Comparison of ENCODE assay signal across 10 cellular contexts in the genomic region with DNA sequence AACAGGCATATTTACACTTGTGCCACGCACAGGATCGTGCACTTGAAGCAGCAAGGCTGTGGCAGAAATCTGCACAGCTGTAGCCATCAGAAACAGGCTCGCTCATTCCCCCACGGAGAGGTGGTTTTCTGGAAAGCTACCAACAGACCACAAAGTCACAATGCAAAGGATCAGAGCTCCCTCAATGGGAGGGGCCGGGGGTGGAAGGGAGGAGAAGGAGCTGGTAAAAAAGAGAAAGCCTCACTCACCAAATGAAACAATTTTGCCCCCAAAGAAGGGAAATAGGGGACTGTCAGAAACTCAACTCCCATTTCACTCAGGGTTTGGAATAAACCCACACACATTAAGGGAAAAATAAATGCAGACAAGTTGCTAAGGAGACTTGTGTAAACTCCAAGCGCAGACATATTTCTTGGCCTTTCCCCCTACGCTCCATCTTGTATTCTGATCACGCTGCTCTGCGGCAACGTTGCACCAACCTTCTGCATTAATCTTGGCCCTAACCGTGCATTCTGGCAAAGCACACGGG. TPM values are rescaled to one million over a fixed set of nuclear protein-coding genes. Genes with fewer than 3 reads are reported as not detected.
DNase-seq lines count a peak whose midpoint lies in the region; ATAC-seq and TF ChIP-seq lines count a peak whose summit lies in the region.
"Had no signal": no experiment of that assay in that cellular context is flagged by ENCODE, and none has a peak within 500 bp of the region (broad histone marks: within the 10 kb centered on the region; RNA-seq: fewer than 3 reads in every experiment).

No MANE protein-coding gene starts in this region.

- DNase-seq in NCI-H748 (lab: John Stamatoyannopoulos, UW; ENCODE audit: unreplicated experiment) (peak; percentile 0), NCI-H748 treated with DMSO at 0.1 percent for 48 hours (lab: John Stamatoyannopoulos, UW) (no peak), mesendoderm (peak; percentile 17), aorta (no peak), trophoblast cell (no peak), OCI-LY7 (ENCODE audit: low spot score) (no peak), NCI-H1436 treated with DMSO at 0.1 percent for 48 hours (lab: John Stamatoyannopoulos, UW) (no peak)
- DNase-seq: immature natural killer cell had no signal

- CTCF ChIA-PET in OCI-LY7 (lab: Charles Lee; ENCODE audit: unreplicated experiment), result no interaction called here

- TF ChIP-seq CTCF in OCI-LY7 (conservative IDR thresholded peaks at IDR 0.05; ENCODE audit: low read length), result no peak

- H2BK120ac ChIP-seq in mesendoderm (ENCODE audit: low read depth, low read length) (no peak overlapping the region), trophoblast cell (ENCODE audit: insufficient read depth, low read length, poor library complexity) (no peak overlapping the region)

- H3K23ac ChIP-seq in mesendoderm (ENCODE audit: low read length) (no peak overlapping the region), trophoblast cell (ENCODE audit: low read length) (no peak overlapping the region)

- H4K91ac ChIP-seq in trophoblast cell (ENCODE audit: low read depth, low read length), result no peak overlapping the region

- no peak overlapping the region for H2BK5ac ChIP-seq in mesendoderm (ENCODE audit: low read length)
- no peak overlapping the region for H2BK5ac ChIP-seq in trophoblast cell (ENCODE audit: low read depth, low read length, poor library complexity)

- H3K4ac ChIP-seq in mesendoderm (ENCODE audit: low read depth, low read length) (no peak overlapping the region), trophoblast cell (ENCODE audit: low read depth, low read length) (no peak overlapping the region)

- H4K5ac ChIP-seq in mesendoderm (ENCODE audit: low read length), result no peak overlapping the region

- H3K79me2 ChIP-seq in mesendoderm (ENCODE audit: control insufficient read depth, insufficient read depth, low read length) (no peaks in the 10 kb centered on the region), trophoblast cell (ENCODE audit: control insufficient read depth, insufficient read depth, low read length, poor library complexity) (no peaks in the 10 kb centered on the region), OCI-LY7 (ENCODE audit: insufficient read depth, low read depth, low read length) (no peaks in the 10 kb centered on the region)

- no peak overlapping the region for H3K4me2 ChIP-seq in mesendoderm (ENCODE audit: low read length)
- no peak overlapping the region for H3K4me2 ChIP-seq in trophoblast cell (ENCODE audit: low read length)
- H3K4me2 ChIP-seq in OCI-LY7 (ENCODE audit: low read length), result no peak overlapping the region

- no TSS peak for BruUV-seq in OCI-LY7 (replicated peaks; lab: Mats Ljungman, UMichigan)

- no CpG with 5 or more reads among the region's 12 CpGs for WGBS in mesendoderm (ENCODE audit: extremely low coverage, insufficient coverage, low lambda C conversion rate)
- WGBS in aorta, 2 donors, result 2 to 6% methylated on average over 12 of the region's 12 CpGs
- no CpG with 5 or more reads among the region's 12 CpGs for WGBS in trophoblast cell (ENCODE audit: extremely low coverage, insufficient coverage, insufficient read length)

- H4K12ac ChIP-seq in trophoblast cell (ENCODE audit: low read depth, low read length), result no peak overlapping the region

- H3K27ac ChIP-seq in mesendoderm (ENCODE audit: low read depth, low read length) (no peak overlapping the region), aorta (ENCODE audit: low read depth in 1 of 2, low read length in 2 of 2) (peak overlapping the region; percentile 61 to 84), trophoblast cell (ENCODE audit: low read depth, low read length) (no peak overlapping the region), OCI-LY7 (ENCODE audit: low read depth, low read length, poor library complexity, severe bottlenecking) (no peak overlapping the region)
- H3K27ac ChIP-seq: C4-2B had no signal

- H2BK12ac ChIP-seq in trophoblast cell (ENCODE audit: low read length), result no peak overlapping the region

- no peaks in the 10 kb centered on the region for H3K9me3 ChIP-seq in endocrine pancreas (ENCODE audit: control insufficient read depth, low read length)
- no peaks in the 10 kb centered on the region for H3K9me3 ChIP-seq in aorta (ENCODE audit: control insufficient read depth, low read length)
- no peaks in the 10 kb centered on the region for H3K9me3 ChIP-seq in trophoblast cell (ENCODE audit: insufficient read depth, low read depth, low read length)
- no peaks in the 10 kb centered on the region for H3K9me3 ChIP-seq in OCI-LY7 (ENCODE audit: low read length)

- intact Hi-C loops in aorta (cut with DNase I) (loop anchor here in 1 of 2 donors (5.0 kb wide), 1 partner anchor 57 kb away; no protein-coding TSS in a partner anchor), OCI-LY7 (cut with micrococcal nuclease; ENCODE audit: unreplicated experiment) (no loop called here)

- no peaks in the 10 kb centered on the region for H3K36me3 ChIP-seq in endocrine pancreas (ENCODE audit: control insufficient read depth, insufficient read depth, low read length)
- H3K36me3 ChIP-seq in mesendoderm (ENCODE audit: control insufficient read depth, insufficient read depth, low read length), result no peaks in the 10 kb centered on the region
- no peaks in the 10 kb centered on the region for H3K36me3 ChIP-seq in aorta (ENCODE audit: control insufficient read depth in 1 of 2, insufficient read depth in 2 of 2, low read length in 1 of 2)
- H3K36me3 ChIP-seq in trophoblast cell (ENCODE audit: control insufficient read depth in 1 of 2, insufficient read depth in 2 of 2, low read length in 2 of 2), result no peaks in the 10 kb centered on the region
- no peaks in the 10 kb centered on the region for H3K36me3 ChIP-seq in OCI-LY7 (ENCODE audit: insufficient read depth, low read length)

- H3K27me3 ChIP-seq in endocrine pancreas (ENCODE audit: control insufficient read depth, insufficient read depth, low read length), result peaks cover 2% of the 10 kb centered on the region
- no peaks in the 10 kb centered on the region for H3K27me3 ChIP-seq in mesendoderm (ENCODE audit: insufficient read depth, low read length, poor library complexity)
- H3K27me3 ChIP-seq in aorta (ENCODE audit: control insufficient read depth in 1 of 2, insufficient read depth in 2 of 2, low read length in 1 of 2), result no peaks in the 10 kb centered on the region
- H3K27me3 ChIP-seq in trophoblast cell (ENCODE audit: insufficient read depth, low read length), result no peaks in the 10 kb centered on the region

- no peak overlapping the region for H4K8ac ChIP-seq in mesendoderm (ENCODE audit: low read depth, low read length)
- H4K8ac ChIP-seq in trophoblast cell (ENCODE audit: low read depth, low read length), result no peak overlapping the region

- no peaks in the 10 kb centered on the region for H3K9me2 ChIP-seq in OCI-LY7 (ENCODE audit: insufficient read depth, low read length)

- ATAC-seq in aorta (ENCODE audit: low FRiP score), result peak; percentile 52

- POLR2A ChIA-PET in OCI-LY7 (lab: Charles Lee), result no interaction called here

- no peaks in the 10 kb centered on the region for H4K20me1 ChIP-seq in OCI-LY7 (ENCODE audit: insufficient read depth, low read length)

- no peak overlapping the region for H2AFZ ChIP-seq in trophoblast cell (ENCODE audit: insufficient read depth, low read length, poor library complexity)
- no peak overlapping the region for H2AFZ ChIP-seq in OCI-LY7 (ENCODE audit: low read length)

- H3K4me1 ChIP-seq in endocrine pancreas (ENCODE audit: control insufficient read depth, insufficient read depth, low read length), result no peaks in the 10 kb centered on the region
- H3K4me1 ChIP-seq in mesendoderm (ENCODE audit: control insufficient read depth, low read depth, low read length), result no peaks in the 10 kb centered on the region
- peaks cover 1 to 16% of the 10 kb centered on the region in 2 donors for H3K4me1 ChIP-seq in aorta (ENCODE audit: control insufficient read depth in 1 of 2, insufficient read depth in 2 of 2, low read length in 2 of 2)
- no peaks in the 10 kb centered on the region for H3K4me1 ChIP-seq in trophoblast cell (ENCODE audit: control insufficient read depth in 1 of 2, insufficient read depth in 2 of 2, low read length in 2 of 2)
- no peaks in the 10 kb centered on the region for H3K4me1 ChIP-seq in OCI-LY7 (ENCODE audit: insufficient read depth, low read length, poor library complexity, severe bottlenecking)

- no peak overlapping the region for H3K14ac ChIP-seq in trophoblast cell (ENCODE audit: low read length)

- no peak overlapping the region for H2BK15ac ChIP-seq in mesendoderm (replicated peaks; ENCODE audit: low read depth)

- H3K79me1 ChIP-seq in mesendoderm (ENCODE audit: low read length) (no peaks in the 10 kb centered on the region), trophoblast cell (ENCODE audit: low read length) (no peaks in the 10 kb centered on the region)

- H3K18ac ChIP-seq in mesendoderm (ENCODE audit: low read length) (no peak overlapping the region), trophoblast cell (ENCODE audit: low read length) (no peak overlapping the region)

- H3K56ac ChIP-seq in mesendoderm (ENCODE audit: low read length), result no peak overlapping the region

- H3K4me3 ChIP-seq in endocrine pancreas (ENCODE audit: control insufficient read depth, insufficient read depth, low read length), result peak overlapping the region; percentile 16
- H3K4me3 ChIP-seq in mesendoderm (ENCODE audit: low read length), result no peak overlapping the region
- H3K4me3 ChIP-seq in aorta (ENCODE audit: low read length in 2 of 2), result peak overlapping the region; percentile 9 to 63
- no peak overlapping the region for H3K4me3 ChIP-seq in trophoblast cell (ENCODE audit: low read depth, low read length)
- H3K4me3 ChIP-seq in OCI-LY7 (ENCODE audit: low read depth, low read length, poor library complexity, severe bottlenecking), result no peak overlapping the region

- H2AK5ac ChIP-seq in mesendoderm (ENCODE audit: low read length) (no peak overlapping the region), trophoblast cell (ENCODE audit: low read length) (no peak overlapping the region)

- H3K9ac ChIP-seq in endocrine pancreas (ENCODE audit: control insufficient read depth, insufficient read depth, low read length), result no peak overlapping the region
- H3K9ac ChIP-seq in mesendoderm (ENCODE audit: low read length), result no peak overlapping the region
- no peak overlapping the region for H3K9ac ChIP-seq in trophoblast cell (ENCODE audit: low read length)

RNA-seq across cellular contexts. Expression of gene BLID, which starts 43.2 kb away (rescaled TPM):
- polyA plus RNA-seq in mesendoderm (2013, experiment 1 of 2), result not detected
- not detected for polyA plus RNA-seq in mesendoderm (2013, experiment 2 of 2)
- total RNA-seq in aorta (10 to 100 TPM in 1 of 2 donors, 1 to 10 TPM in 1; 9.7 to 19.0 TPM), OCI-LY7 (2022) (not detected in 2 replicates)
- polyA plus RNA-seq in aorta, result under 1 TPM in 1 of 2 donors, not detected in 1; 0.43 TPM
- not detected in 2 replicates for polyA plus RNA-seq in trophoblast cell (2013)
- total RNA-seq in OCI-LY7 (2014; rRNA removed; shearing (Covaris generic)), result not detected in 2 replicates
- polyA plus RNA-seq: immature natural killer cell had no signal

Comparison
In these comparisons a context has a peak if more than half of its experiments do, and no peak if none do; other contexts are left out.
1. DNase-seq: peak in NCI-H748 (single experiment) and mesendoderm (single experiment); none in NCI-H748 treated with DMSO at 0.1 percent for 48 hours (single experiment), aorta (0 of 2), trophoblast cell (0 of 2), OCI-LY7 (single experiment) and NCI-H1436 treated with DMSO at 0.1 percent for 48 hours (single experiment).
2. H3K4me3 ChIP-seq: peak in endocrine pancreas (single experiment) and aorta (2 of 2); none in mesendoderm (single experiment), trophoblast cell (single experiment) and OCI-LY7 (single experiment).
3. H3K27ac ChIP-seq: peak in aorta (2 of 2); none in mesendoderm (single experiment), trophoblast cell (single experiment) and OCI-LY7 (single experiment).
4. RNA of gene BLID, which starts 43.2 kb away (total RNA-seq): 9.7 to 19.0 TPM in aorta; not detected in OCI-LY7; every median in the first group is over 10 times any median in the second.